In genomic region chr3:176951586-176952292, GRCh38 we compare ENCODE assay signal across 1 cellular context.
TF ChIP-seq lines count a peak whose summit lies in the region.

No MANE protein-coding gene starts in this region.

TF ChIP-seq in IMR-90, 13 proteins besides CTCF, POLR2A, EP300 and RAD21:
- TF ChIP-seq USF2 (IDR thresholded peaks at IDR 0.05; ENCODE audit: low read depth, low read length) = no peak
- no peak for TF ChIP-seq FOS (IDR thresholded peaks at IDR 0.05; ENCODE audit: low read depth, low read length)
- no peak for TF ChIP-seq SMC3 (IDR thresholded peaks at IDR 0.05; ENCODE audit: low read depth, low read length)
- TF ChIP-seq RFX5 (IDR thresholded peaks at IDR 0.05; ENCODE audit: low read depth, low read length) = no peak
- TF ChIP-seq CHD1 (IDR thresholded peaks at IDR 0.05; ENCODE audit: low read depth, low read length) = no peak
- TF ChIP-seq NFE2L2 (IDR thresholded peaks at IDR 0.05; ENCODE audit: low read depth, low read length) = no peak
- no peak for TF ChIP-seq MAFK (IDR thresholded peaks at IDR 0.05; ENCODE audit: low read depth, low read length)
- TF ChIP-seq ELK1 (IDR thresholded peaks at IDR 0.05; ENCODE audit: borderline replicate concordance, low read depth, low read length) = no peak
- no peak for TF ChIP-seq MAZ (IDR thresholded peaks at IDR 0.05; ENCODE audit: borderline replicate concordance, low read depth, low read length)
- TF ChIP-seq RCOR1 (IDR thresholded peaks at IDR 0.05; ENCODE audit: insufficient replicate concordance, low read length) = no peak
- TF ChIP-seq BHLHE40 (IDR thresholded peaks at IDR 0.05; ENCODE audit: low read depth, low read length) = no peak
- no peak for TF ChIP-seq CEBPB (IDR thresholded peaks at IDR 0.05; ENCODE audit: low read depth, low read length)
- TF ChIP-seq MXI1 (IDR thresholded peaks at IDR 0.05; ENCODE audit: borderline replicate concordance, low read depth, low read length) = no peak
TF ChIP-seq in IMR-90: peak in this region for 0.
